Comparison of ENCODE assay signal across 1 cellular context in genomic region chr1:110964400-110964903, GRCh38.
TF ChIP-seq lines count a peak whose summit lies in the region.

No MANE protein-coding gene starts in this region.

TF ChIP-seq in K562, 482 proteins besides CTCF, POLR2A, EP300 and RAD21 (continued from another document and continues in another):
- 0 out of 4 replicates have a peak, but pooled peaks of 1 of the 2 experiments have one; percentile 49 for TF ChIP-seq ZNF318 (IDR thresholded peaks at IDR 0.05; ENCODE audit: borderline replicate concordance in 1 of 2, low read depth in 1 of 2)
- no peak for TF ChIP-seq ADNP (tag; IDR thresholded peaks at IDR 0.05)
- no peak for TF ChIP-seq ZNF707 (CRISPR knock-in tag; conservative IDR thresholded peaks at IDR 0.05)
- no peak for TF ChIP-seq ZNF644 (tag; IDR thresholded peaks at IDR 0.05; ENCODE audit: low read depth)
- no peak for TF ChIP-seq ZNF133 (CRISPR knock-in tag; IDR thresholded peaks at IDR 0.05)
- TF ChIP-seq, protein P1, sequence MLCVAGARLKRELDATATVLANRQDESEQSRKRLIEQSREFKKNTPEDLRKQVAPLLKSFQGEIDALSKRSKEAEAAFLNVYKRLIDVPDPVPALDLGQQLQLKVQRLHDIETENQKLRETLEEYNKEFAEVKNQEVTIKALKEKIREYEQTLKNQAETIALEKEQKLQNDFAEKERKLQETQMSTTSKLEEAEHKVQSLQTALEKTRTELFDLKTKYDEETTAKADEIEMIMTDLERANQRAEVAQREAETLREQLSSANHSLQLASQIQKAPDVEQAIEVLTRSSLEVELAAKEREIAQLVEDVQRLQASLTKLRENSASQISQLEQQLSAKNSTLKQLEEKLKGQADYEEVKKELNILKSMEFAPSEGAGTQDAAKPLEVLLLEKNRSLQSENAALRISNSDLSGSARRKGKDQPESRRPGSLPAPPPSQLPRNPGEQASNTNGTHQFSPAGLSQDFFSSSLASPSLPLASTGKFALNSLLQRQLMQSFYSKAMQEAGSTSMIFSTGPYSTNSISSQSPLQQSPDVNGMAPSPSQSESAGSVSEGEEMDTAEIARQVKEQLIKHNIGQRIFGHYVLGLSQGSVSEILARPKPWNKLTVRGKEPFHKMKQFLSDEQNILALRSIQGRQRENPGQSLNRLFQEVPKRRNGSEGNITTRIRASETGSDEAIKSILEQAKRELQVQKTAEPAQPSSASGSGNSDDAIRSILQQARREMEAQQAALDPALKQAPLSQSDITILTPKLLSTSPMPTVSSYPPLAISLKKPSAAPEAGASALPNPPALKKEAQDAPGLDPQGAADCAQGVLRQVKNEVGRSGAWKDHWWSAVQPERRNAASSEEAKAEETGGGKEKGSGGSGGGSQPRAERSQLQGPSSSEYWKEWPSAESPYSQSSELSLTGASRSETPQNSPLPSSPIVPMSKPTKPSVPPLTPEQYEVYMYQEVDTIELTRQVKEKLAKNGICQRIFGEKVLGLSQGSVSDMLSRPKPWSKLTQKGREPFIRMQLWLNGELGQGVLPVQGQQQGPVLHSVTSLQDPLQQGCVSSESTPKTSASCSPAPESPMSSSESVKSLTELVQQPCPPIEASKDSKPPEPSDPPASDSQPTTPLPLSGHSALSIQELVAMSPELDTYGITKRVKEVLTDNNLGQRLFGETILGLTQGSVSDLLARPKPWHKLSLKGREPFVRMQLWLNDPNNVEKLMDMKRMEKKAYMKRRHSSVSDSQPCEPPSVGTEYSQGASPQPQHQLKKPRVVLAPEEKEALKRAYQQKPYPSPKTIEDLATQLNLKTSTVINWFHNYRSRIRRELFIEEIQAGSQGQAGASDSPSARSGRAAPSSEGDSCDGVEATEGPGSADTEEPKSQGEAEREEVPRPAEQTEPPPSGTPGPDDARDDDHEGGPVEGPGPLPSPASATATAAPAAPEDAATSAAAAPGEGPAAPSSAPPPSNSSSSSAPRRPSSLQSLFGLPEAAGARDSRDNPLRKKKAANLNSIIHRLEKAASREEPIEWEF (CRISPR knock-in tag; IDR thresholded peaks at IDR 0.05), result 0 out of 2 replicates have a peak, but pooled peaks have one; percentile 15
- TF ChIP-seq GABPA (tag; conservative IDR thresholded peaks at IDR 0.05; ENCODE audit: low read depth), result peak; percentile 89
- peak; percentile 40; the same call in 1 of the 2 replicates for TF ChIP-seq HLTF (IDR thresholded peaks at IDR 0.05)
- TF ChIP-seq ZNF121 (CRISPR knock-in tag; conservative IDR thresholded peaks at IDR 0.05), result peak; percentile 52; the same call in 1 of the 2 replicates
- 0 out of 2 replicates have a peak, but pooled peaks have one; percentile 22 for TF ChIP-seq ZFP91 (CRISPR knock-in tag; IDR thresholded peaks at IDR 0.05)
- TF ChIP-seq ZNF512 (tag; IDR thresholded peaks at IDR 0.05), result peak; percentile 28; the same call in 1 of the 2 replicates
- no peak for TF ChIP-seq NR2C2 (CRISPR knock-in tag; IDR thresholded peaks at IDR 0.05)
- TF ChIP-seq NR2C2 (tag; IDR thresholded peaks at IDR 0.05), result peak; percentile 97
- peak; percentile 30 for TF ChIP-seq POLR2B (IDR thresholded peaks at IDR 0.05; ENCODE audit: low read depth, partially characterized antibody)
- no peak for TF ChIP-seq ZNF232 (CRISPR knock-in tag; IDR thresholded peaks at IDR 0.05)
- peak; percentile 45; the same call in 1 of the 2 replicates for TF ChIP-seq NKRF (IDR thresholded peaks at IDR 0.05; ENCODE audit: borderline replicate concordance)
- 0 out of 2 replicates have a peak, but pooled peaks have one; percentile 60 for TF ChIP-seq ZEB2 (IDR thresholded peaks at IDR 0.05)
- 0 out of 2 replicates have a peak, but pooled peaks have one; percentile 14 for TF ChIP-seq ZBTB17 (CRISPR knock-in tag; IDR thresholded peaks at IDR 0.05)
- peak; percentile 40; the same call in 1 of the 2 replicates for TF ChIP-seq CREB3 (tag; conservative IDR thresholded peaks at IDR 0.05; ENCODE audit: low read depth)
- no peak for TF ChIP-seq SIN3B (IDR thresholded peaks at IDR 0.05; ENCODE audit: low read depth)
- TF ChIP-seq AFF1 (IDR thresholded peaks at IDR 0.05; ENCODE audit: low read depth in 1 of 2, partially characterized antibody in 2 of 2), result peak; percentile 69 to 88
- TF ChIP-seq TRIM24 (IDR thresholded peaks at IDR 0.05), result 0 out of 4 replicates have a peak, but pooled peaks of 1 of the 2 experiments have one; percentile 3
- no peak for TF ChIP-seq TCF15 (CRISPR knock-in tag; IDR thresholded peaks at IDR 0.05)
- TF ChIP-seq ARNT (IDR thresholded peaks at IDR 0.05), result peak; percentile 59 to 87; a peak in 1 of 4 replicates
- TF ChIP-seq ARID1B (IDR thresholded peaks at IDR 0.05), result peak; percentile 23; the same call in 1 of the 2 replicates
- 0 out of 2 replicates have a peak, but pooled peaks have one; percentile 39 for TF ChIP-seq TRIM28 (IDR thresholded peaks at IDR 0.05)
- peak; percentile 52; the same call in 1 of the 2 replicates for TF ChIP-seq MEF2D (tag; conservative IDR thresholded peaks at IDR 0.05; ENCODE audit: low read depth)
- 0 out of 2 replicates have a peak, but pooled peaks have one; percentile 34 for TF ChIP-seq POLR2AphosphoS5 (IDR thresholded peaks at IDR 0.05; ENCODE audit: control insufficient read depth, insufficient read depth, low read depth, low read length)
- peak; percentile 61 for TF ChIP-seq RBM39 (optimal IDR thresholded peaks at IDR 0.05; ENCODE audit: low read depth, low read length)
- TF ChIP-seq NFIC (IDR thresholded peaks at IDR 0.05), result no peak
- TF ChIP-seq DNMT1 (IDR thresholded peaks at IDR 0.05), result 0 out of 2 replicates have a peak, but pooled peaks have one; percentile 69
